Comparison of ENCODE assay signal across 9 cellular contexts in the genomic region with DNA sequence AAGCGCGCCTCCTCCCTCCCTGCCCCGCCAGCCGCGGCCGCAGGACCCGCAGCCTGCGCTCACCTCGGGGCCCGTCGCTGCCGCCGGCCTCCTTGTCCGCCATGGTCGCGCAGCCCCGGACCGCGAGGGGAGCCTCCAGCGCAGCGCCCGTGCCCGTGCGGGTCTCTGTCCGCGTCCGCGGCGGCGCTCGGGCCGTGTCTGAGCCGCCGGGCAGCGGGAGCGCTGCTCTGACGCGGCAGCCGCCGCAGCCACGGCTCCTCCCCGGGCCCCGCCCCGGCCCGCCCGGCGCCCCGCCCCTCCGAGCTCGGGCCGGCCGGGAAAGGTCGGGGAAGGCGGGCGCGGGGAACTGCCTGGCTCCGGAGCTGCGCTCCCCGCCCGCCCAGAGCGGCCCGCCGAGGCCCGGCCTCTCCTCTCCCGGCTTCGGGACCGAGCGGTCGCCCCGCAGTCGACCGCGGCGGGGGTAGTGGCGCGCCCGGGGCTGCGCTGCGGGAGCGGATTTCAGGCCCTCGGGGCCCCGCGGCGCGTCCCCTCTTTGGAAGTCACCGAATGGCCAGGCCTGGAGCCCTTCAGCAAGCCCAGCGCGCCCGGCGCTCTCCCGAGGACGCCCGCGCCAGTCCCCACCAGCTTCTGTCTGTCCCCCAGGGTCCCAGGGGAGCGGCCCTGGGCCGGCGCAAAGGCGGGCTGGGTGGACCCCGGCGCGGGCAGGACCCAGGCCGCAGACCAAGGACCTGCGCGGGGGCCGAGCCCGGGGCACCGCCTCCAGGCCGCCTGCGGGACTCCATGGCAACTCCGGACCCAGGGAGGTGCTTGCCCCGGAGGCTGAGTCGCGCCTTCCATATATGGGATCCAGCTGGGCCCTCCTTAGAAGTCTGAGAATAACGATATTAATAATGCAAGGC. TPM values are rescaled to one million over a fixed set of nuclear protein-coding genes. Genes with fewer than 3 reads are reported as not detected.
DNase-seq lines count a peak whose midpoint lies in the region; ATAC-seq and TF ChIP-seq lines count a peak whose summit lies in the region.
"Had no signal": no experiment of that assay in that cellular context is flagged by ENCODE, and none has a peak within 500 bp of the region (broad histone marks: within the 10 kb centered on the region; RNA-seq: fewer than 3 reads in every experiment).

A gene with protein sequence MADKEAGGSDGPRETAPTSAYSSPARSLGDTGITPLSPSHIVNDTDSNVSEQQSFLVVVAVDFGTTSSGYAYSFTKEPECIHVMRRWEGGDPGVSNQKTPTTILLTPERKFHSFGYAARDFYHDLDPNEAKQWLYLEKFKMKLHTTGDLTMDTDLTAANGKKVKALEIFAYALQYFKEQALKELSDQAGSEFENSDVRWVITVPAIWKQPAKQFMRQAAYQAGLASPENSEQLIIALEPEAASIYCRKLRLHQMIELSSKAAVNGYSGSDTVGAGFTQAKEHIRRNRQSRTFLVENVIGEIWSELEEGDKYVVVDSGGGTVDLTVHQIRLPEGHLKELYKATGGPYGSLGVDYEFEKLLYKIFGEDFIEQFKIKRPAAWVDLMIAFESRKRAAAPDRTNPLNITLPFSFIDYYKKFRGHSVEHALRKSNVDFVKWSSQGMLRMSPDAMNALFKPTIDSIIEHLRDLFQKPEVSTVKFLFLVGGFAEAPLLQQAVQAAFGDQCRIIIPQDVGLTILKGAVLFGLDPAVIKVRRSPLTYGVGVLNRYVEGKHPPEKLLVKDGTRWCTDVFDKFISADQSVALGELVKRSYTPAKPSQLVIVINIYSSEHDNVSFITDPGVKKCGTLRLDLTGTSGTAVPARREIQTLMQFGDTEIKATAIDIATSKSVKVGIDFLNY (minus strand): TSS at position 200 of the 899 bp plus-strand sequence. CDS start 97 bp downstream, at position 103.

- peaks cover 3 to 12% of the 10 kb centered on the region in 2 donors for H3K4me1 Mint-ChIP-seq in effector memory CD8-positive, alpha-beta T cell (ENCODE audit: low read depth in 2 of 2)

- peak; percentile 84 for ATAC-seq in effector memory CD8-positive, alpha-beta T cell (replicated peaks)
- peak; percentile 94 to 97 for ATAC-seq in lower lobe of right lung

- H3K27ac ChIP-seq in lower lobe of right lung: peak within 1 kb of the TSS; percentile 85
- H3K27ac ChIP-seq: 22Rv1 had no signal

- no peak for TF ChIP-seq CTCF in lower lobe of right lung (IDR thresholded peaks at IDR 0.05)

- CTCF ChIA-PET in HEK293T (lab: Yijun Ruan, JAX): interaction anchor here (0.8 to 0.9 kb wide), 3 partner anchors 42 to 45 kb away, joined by 3 read pairs; no protein-coding TSS in a partner anchor

- peaks cover 53 to 75% of the 10 kb centered on the region in 2 donors for H3K27me3 Mint-ChIP-seq in effector memory CD8-positive, alpha-beta T cell

- H3K27me3 ChIP-seq in lower lobe of right lung (ENCODE audit: low read depth): peaks cover 41% of the 10 kb centered on the region

- H3K9me3 ChIP-seq in lower lobe of right lung: no peaks in the 10 kb centered on the region

- H3K4me1 ChIP-seq in lower lobe of right lung: peaks cover 20% of the 10 kb centered on the region

- DNase-seq in DMS 273 (lab: John Stamatoyannopoulos, UW; ENCODE audit: unreplicated experiment) (peak; percentile 86), DMS 273 treated with DMSO at 0.1 percent for 48 hours (lab: John Stamatoyannopoulos, UW) (no peak), HEK293T (ENCODE audit: extremely low spot score) (peak; percentile 94), NCI-H1105 treated with DMSO at 0.1 percent for 48 hours (lab: John Stamatoyannopoulos, UW) (peak; percentile 26), lower lobe of right lung (peak; percentile 79)
- peak; percentile 61 to 67 for DNase-seq in activated CD4-positive, alpha-beta T cell treated with anti-CD3 and anti-CD28 coated beads, Interleukin-2, amount 50 U/mL, for 48 hours
- DNase-seq in effector memory CD8-positive, alpha-beta T cell: peak in 2 of 3 experiments; percentile 11 to 26
- DNase-seq in stimulated activated CD4-positive, alpha-beta T cell treated with anti-CD3 and anti-CD28 coated beads, Interleukin-4, amount 100 ng/mL, for 4 hours: peak; percentile 35 to 64

- H3K4me3 ChIP-seq in lower lobe of right lung: peak within 1 kb of the TSS; percentile 63

- H3K27ac Mint-ChIP-seq in effector memory CD8-positive, alpha-beta T cell: peak within 1 kb of the TSS in 1 of 2 donors; percentile 55

- peak within 1 kb of the TSS; percentile 59 to 76 for H3K4me3 Mint-ChIP-seq in effector memory CD8-positive, alpha-beta T cell

- intact Hi-C loops in lower lobe of right lung (cut with DNase I): no loop called here

- peaks cover 0 to 1% of the 10 kb centered on the region in 2 donors for H3K9me3 Mint-ChIP-seq in effector memory CD8-positive, alpha-beta T cell

- no peaks in the 10 kb centered on the region for H3K36me3 ChIP-seq in lower lobe of right lung

- H3K36me3 Mint-ChIP-seq in effector memory CD8-positive, alpha-beta T cell (ENCODE audit: insufficient read depth): no peaks in the 10 kb centered on the region

- POLR2A ChIA-PET in HEK293T (lab: Yijun Ruan, JAX): interaction anchor here (1.0 to 1.3 kb wide), 5 partner anchors 18 to 56 kb away, joined by 3 to 4 read pairs (median 3); no protein-coding TSS in a partner anchor

TF ChIP-seq in HEK293T, 16 proteins besides CTCF, POLR2A, EP300 and RAD21:
- no peak for TF ChIP-seq TARDBP (IDR thresholded peaks at IDR 0.05)
- no peak for TF ChIP-seq ZNF384 (IDR thresholded peaks at IDR 0.05)
- no peak for TF ChIP-seq BHLHE40 (IDR thresholded peaks at IDR 0.05; ENCODE audit: borderline replicate concordance)
- no peak for TF ChIP-seq NFRKB (IDR thresholded peaks at IDR 0.05)
- TF ChIP-seq SUZ12 (IDR thresholded peaks at IDR 0.05): no peak
- no peak for TF ChIP-seq CTBP1 (IDR thresholded peaks at IDR 0.05; ENCODE audit: borderline replicate concordance)
- TF ChIP-seq ARNT (IDR thresholded peaks at IDR 0.05): no peak
- no peak for TF ChIP-seq LEF1 (IDR thresholded peaks at IDR 0.05; ENCODE audit: borderline replicate concordance)

RNA-seq across cellular contexts. Expression of the gene that starts here (rescaled TPM):
- 8.8 TPM for total RNA-seq in lower lobe of right lung
